Comparison of ENCODE assay signal across 1 cellular context in the genomic region with DNA sequence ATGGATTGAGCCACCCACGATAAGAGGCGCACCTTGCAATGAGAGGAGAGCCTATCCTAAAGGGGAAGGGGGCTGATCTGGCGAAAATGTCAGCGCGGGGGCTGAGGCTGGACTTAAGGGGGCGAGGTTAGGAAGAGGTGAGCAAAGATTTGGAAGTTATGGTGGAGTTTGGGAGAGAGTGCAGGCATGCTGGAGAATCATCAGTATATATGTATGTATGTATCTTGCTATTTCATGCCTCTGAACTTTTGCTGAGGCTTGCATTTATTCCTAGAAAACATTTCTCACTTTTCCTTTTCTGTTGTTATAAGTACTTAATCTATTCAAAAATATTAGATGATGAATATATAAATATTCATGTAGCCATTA.
TF ChIP-seq lines count a peak whose summit lies in the region.

No MANE protein-coding gene starts in this region.

TF ChIP-seq in HepG2, 621 proteins besides CTCF, POLR2A, EP300 and RAD21:
- TF ChIP-seq, protein P1, sequence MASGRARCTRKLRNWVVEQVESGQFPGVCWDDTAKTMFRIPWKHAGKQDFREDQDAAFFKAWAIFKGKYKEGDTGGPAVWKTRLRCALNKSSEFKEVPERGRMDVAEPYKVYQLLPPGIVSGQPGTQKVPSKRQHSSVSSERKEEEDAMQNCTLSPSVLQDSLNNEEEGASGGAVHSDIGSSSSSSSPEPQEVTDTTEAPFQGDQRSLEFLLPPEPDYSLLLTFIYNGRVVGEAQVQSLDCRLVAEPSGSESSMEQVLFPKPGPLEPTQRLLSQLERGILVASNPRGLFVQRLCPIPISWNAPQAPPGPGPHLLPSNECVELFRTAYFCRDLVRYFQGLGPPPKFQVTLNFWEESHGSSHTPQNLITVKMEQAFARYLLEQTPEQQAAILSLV (CRISPR knock-in tag; IDR thresholded peaks at IDR 0.05; ENCODE audit: borderline replicate concordance) = 0 out of 2 replicates have a peak, but pooled peaks have one; percentile 11
- TF ChIP-seq ZNF569 (CRISPR knock-in tag; IDR thresholded peaks at IDR 0.05; ENCODE audit: borderline replicate concordance) (no peak), MED8 (CRISPR knock-in tag; IDR thresholded peaks at IDR 0.05; ENCODE audit: insufficient replicate concordance) (no peak), ZKSCAN8 (CRISPR knock-in tag; IDR thresholded peaks at IDR 0.05; ENCODE audit: borderline replicate concordance) (peak; percentile 5; the same call in 1 of the 2 replicates), ZNF441 (CRISPR knock-in tag; IDR thresholded peaks at IDR 0.05; ENCODE audit: borderline replicate concordance) (0 out of 2 replicates have a peak, but pooled peaks have one; percentile 12), HDAC1 (CRISPR knock-in tag; IDR thresholded peaks at IDR 0.05) (0 out of 2 replicates have a peak, but pooled peaks have one; percentile 5), ZFP41 (CRISPR knock-in tag; IDR thresholded peaks at IDR 0.05; ENCODE audit: borderline replicate concordance) (no peak), MYNN (CRISPR knock-in tag; IDR thresholded peaks at IDR 0.05; ENCODE audit: low read depth) (0 out of 2 replicates have a peak, but pooled peaks have one; percentile 1), KAT8 (CRISPR knock-in tag; IDR thresholded peaks at IDR 0.05) (peak; percentile 3; the same call in 1 of the 2 replicates), ZNF556 (CRISPR knock-in tag; IDR thresholded peaks at IDR 0.05; ENCODE audit: borderline replicate concordance) (peak; percentile 7; the same call in 1 of the 2 replicates), HMGXB4 (CRISPR knock-in tag; IDR thresholded peaks at IDR 0.05; ENCODE audit: borderline replicate concordance in 1 of 2, low read depth in 1 of 2) (peak in 1 of 2 experiments; percentile 5; a peak in 1 of 4 replicates), ZSCAN29 (CRISPR knock-in tag; conservative IDR thresholded peaks at IDR 0.05) (0 out of 2 replicates have a peak, but pooled peaks have one; percentile 26), ZNF275 (CRISPR knock-in tag; IDR thresholded peaks at IDR 0.05; ENCODE audit: borderline replicate concordance) (0 out of 2 replicates have a peak, but pooled peaks have one; percentile 13), MAFF (IDR thresholded peaks at IDR 0.05; ENCODE audit: low read depth, low read length) (peak; percentile 54; the same call in 1 of the 2 replicates), MAFK (conservative IDR thresholded peaks at IDR 0.05 in 1 of 2, IDR thresholded peaks at IDR 0.05 in 1 of 2; ENCODE audit: low read length in 2 of 2) (peak; percentile 64 to 89), HDAC6 (IDR thresholded peaks at IDR 0.05; ENCODE audit: low read depth, low read length) (no peak), DNMT1 (CRISPR knock-in tag; IDR thresholded peaks at IDR 0.05) (0 out of 2 replicates have a peak, but pooled peaks have one; percentile 1), SPEN (CRISPR knock-in tag; IDR thresholded peaks at IDR 0.05; ENCODE audit: low read depth) (peak; percentile 5; the same call in 1 of the 2 replicates), ARID2 (CRISPR knock-in tag; IDR thresholded peaks at IDR 0.05; ENCODE audit: borderline replicate concordance) (0 out of 2 replicates have a peak, but pooled peaks have one; percentile 8), TCF7L2 (IDR thresholded peaks at IDR 0.05; ENCODE audit: low read depth, low read length) (no peak)
- TF ChIP-seq, protein P2, sequence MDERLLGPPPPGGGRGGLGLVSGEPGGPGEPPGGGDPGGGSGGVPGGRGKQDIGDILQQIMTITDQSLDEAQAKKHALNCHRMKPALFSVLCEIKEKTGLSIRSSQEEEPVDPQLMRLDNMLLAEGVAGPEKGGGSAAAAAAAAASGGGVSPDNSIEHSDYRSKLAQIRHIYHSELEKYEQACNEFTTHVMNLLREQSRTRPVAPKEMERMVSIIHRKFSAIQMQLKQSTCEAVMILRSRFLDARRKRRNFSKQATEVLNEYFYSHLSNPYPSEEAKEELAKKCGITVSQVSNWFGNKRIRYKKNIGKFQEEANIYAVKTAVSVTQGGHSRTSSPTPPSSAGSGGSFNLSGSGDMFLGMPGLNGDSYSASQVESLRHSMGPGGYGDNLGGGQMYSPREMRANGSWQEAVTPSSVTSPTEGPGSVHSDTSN (CRISPR knock-in tag; IDR thresholded peaks at IDR 0.05) = 0 out of 2 replicates have a peak, but pooled peaks have one; percentile 14
- TF ChIP-seq, protein P3, sequence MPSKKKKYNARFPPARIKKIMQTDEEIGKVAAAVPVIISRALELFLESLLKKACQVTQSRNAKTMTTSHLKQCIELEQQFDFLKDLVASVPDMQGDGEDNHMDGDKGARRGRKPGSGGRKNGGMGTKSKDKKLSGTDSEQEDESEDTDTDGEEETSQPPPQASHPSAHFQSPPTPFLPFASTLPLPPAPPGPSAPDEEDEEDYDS (CRISPR knock-in tag; IDR thresholded peaks at IDR 0.05) = 0 out of 2 replicates have a peak, but pooled peaks have one; percentile 5
- TF ChIP-seq, protein P4, sequence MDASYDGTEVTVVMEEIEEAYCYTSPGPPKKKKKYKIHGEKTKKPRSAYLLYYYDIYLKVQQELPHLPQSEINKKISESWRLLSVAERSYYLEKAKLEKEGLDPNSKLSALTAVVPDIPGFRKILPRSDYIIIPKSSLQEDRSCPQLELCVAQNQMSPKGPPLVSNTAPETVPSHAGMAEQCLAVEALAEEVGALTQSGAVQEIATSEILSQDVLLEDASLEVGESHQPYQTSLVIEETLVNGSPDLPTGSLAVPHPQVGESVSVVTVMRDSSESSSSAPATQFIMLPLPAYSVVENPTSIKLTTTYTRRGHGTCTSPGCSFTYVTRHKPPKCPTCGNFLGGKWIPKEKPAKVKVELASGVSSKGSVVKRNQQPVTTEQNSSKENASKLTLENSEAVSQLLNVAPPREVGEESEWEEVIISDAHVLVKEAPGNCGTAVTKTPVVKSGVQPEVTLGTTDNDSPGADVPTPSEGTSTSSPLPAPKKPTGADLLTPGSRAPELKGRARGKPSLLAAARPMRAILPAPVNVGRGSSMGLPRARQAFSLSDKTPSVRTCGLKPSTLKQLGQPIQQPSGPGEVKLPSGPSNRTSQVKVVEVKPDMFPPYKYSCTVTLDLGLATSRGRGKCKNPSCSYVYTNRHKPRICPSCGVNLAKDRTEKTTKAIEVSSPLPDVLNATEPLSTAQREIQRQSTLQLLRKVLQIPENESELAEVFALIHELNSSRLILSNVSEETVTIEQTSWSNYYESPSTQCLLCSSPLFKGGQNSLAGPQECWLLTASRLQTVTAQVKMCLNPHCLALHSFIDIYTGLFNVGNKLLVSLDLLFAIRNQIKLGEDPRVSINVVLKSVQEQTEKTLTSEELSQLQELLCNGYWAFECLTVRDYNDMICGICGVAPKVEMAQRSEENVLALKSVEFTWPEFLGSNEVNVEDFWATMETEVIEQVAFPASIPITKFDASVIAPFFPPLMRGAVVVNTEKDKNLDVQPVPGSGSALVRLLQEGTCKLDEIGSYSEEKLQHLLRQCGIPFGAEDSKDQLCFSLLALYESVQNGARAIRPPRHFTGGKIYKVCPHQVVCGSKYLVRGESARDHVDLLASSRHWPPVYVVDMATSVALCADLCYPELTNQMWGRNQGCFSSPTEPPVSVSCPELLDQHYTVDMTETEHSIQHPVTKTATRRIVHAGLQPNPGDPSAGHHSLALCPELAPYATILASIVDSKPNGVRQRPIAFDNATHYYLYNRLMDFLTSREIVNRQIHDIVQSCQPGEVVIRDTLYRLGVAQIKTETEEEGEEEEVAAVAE (CRISPR knock-in tag; IDR thresholded peaks at IDR 0.05; ENCODE audit: borderline replicate concordance) = 0 out of 2 replicates have a peak, but pooled peaks have one; percentile 2
